In the genomic region with DNA sequence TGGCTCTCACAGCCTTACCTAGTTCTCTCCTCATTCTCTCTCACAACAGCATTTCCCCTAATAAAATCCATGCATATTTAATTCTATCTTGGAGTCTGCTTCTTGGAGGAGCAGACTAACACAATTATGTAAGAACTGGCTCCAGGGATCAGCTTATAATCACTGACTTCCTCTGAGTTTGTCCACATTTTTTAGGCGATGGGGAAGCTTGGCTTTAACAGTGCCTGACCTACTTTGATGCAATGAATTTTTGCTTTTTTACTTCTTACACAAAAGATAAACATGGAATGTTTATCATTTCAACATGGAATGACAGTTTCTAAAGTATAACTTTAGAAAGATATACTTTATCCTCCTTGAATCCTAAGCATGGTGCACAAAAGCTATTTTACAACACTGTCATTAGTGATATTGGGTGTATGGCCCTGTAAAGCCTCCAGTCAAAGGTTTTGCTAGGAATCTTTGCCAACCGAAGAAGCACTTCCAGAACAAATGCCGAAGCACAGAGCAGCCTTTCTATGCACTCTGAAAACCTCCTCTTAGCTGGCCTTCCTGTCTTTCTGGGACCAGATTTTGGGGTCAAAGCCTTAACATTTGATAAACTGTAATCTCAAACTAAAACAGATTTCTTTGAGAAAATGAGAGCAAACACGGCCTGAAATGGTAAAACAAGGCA, we compare ENCODE assay signal across 8 cellular contexts. TPM values are rescaled to one million over a fixed set of nuclear protein-coding genes. Genes with fewer than 3 reads are reported as not detected.
DNase-seq lines count a peak whose midpoint lies in the region; ATAC-seq and TF ChIP-seq lines count a peak whose summit lies in the region.

No MANE protein-coding gene starts in this region.

- POLR2A ChIA-PET in activated CD4-positive, alpha-beta memory T cell treated with anti-CD3 and anti-CD28 coated beads, Interleukin-2, amount 10 ng/mL, durations not matched to agents 7 days and 5 days (lab: Charles Lee): interaction anchor here (0.8 to 1.7 kb wide), 6 partner anchors 22 to 754 kb away, joined by 3 to 7 read pairs (median 4); a partner anchor contains a TSS

- H3K27ac Mint-ChIP-seq in activated CD4-positive, alpha-beta memory T cell treated with anti-CD3 and anti-CD28 coated beads, Interleukin-2, amount 10 ng/mL, durations not matched to agents 7 days and 5 days: no peak overlapping the region

- CTCF ChIA-PET in activated CD4-positive, alpha-beta memory T cell treated with anti-CD3 and anti-CD28 coated beads, Interleukin-2, amount 10 ng/mL, durations not matched to agents 7 days and 5 days (lab: Charles Lee): interaction anchor here (1.0 to 4.9 kb wide), 22 partner anchors 9 to 753 kb away, joined by 3 to 39 read pairs (median 4); a partner anchor contains a TSS

- peak overlapping the region; percentile 76 for H3K4me3 Mint-ChIP-seq in activated CD4-positive, alpha-beta memory T cell treated with anti-CD3 and anti-CD28 coated beads, Interleukin-2, amount 10 ng/mL, durations not matched to agents 7 days and 5 days

- H3K27me3 Mint-ChIP-seq in activated CD4-positive, alpha-beta memory T cell treated with anti-CD3 and anti-CD28 coated beads, Interleukin-2, amount 10 ng/mL, durations not matched to agents 7 days and 5 days: no peaks in the 10 kb centered on the region

- peaks cover 3% of the 10 kb centered on the region for H3K4me1 ChIP-seq in rectal smooth muscle tissue (ENCODE audit: control insufficient read depth, insufficient read depth, low read length)

- H3K36me3 Mint-ChIP-seq in activated CD4-positive, alpha-beta memory T cell treated with anti-CD3 and anti-CD28 coated beads, Interleukin-2, amount 10 ng/mL, durations not matched to agents 7 days and 5 days (ENCODE audit: low read depth): no peaks in the 10 kb centered on the region

- H3K4me3 ChIP-seq in GM06990 (replicated peaks; ENCODE audit: low read depth, low read length) (peak overlapping the region; percentile 63), rectal smooth muscle tissue (ENCODE audit: low read length) (peak overlapping the region; percentile 66)

- peaks cover 21% of the 10 kb centered on the region for H3K4me1 Mint-ChIP-seq in activated CD4-positive, alpha-beta memory T cell treated with anti-CD3 and anti-CD28 coated beads, Interleukin-2, amount 10 ng/mL, durations not matched to agents 7 days and 5 days

- H3K36me3 ChIP-seq in GM06990 (ENCODE audit: control insufficient read depth, insufficient read depth, low read length): no peaks in the 10 kb centered on the region; the same call in 1 of the 2 replicates
- no peaks in the 10 kb centered on the region for H3K36me3 ChIP-seq in rectal smooth muscle tissue (ENCODE audit: control insufficient read depth, insufficient read depth, low read length)

- intact Hi-C loops in left cardiac atrium (cut with DNase I): loop anchor here (5.0 to 10.0 kb wide), 4 partner anchors 477 to 652 kb away; no protein-coding TSS in a partner anchor

- H3K9me3 Mint-ChIP-seq in activated CD4-positive, alpha-beta memory T cell treated with anti-CD3 and anti-CD28 coated beads, Interleukin-2, amount 10 ng/mL, durations not matched to agents 7 days and 5 days: no peaks in the 10 kb centered on the region

- peak overlapping the region; percentile 71 for H3K27ac ChIP-seq in rectal smooth muscle tissue (ENCODE audit: low read depth, low read length)

- DNase-seq in GM06990 (ENCODE audit: extremely low read depth, insufficient read length): no peak
- no peak for DNase-seq in activated CD4-positive, alpha-beta memory T cell treated with anti-CD3 and anti-CD28 coated beads, Interleukin-2, amount 10 ng/mL, durations not matched to agents 7 days and 5 days
- DNase-seq in left cardiac atrium: no peak
- no peak for DNase-seq in stimulated activated CD4-positive, alpha-beta T cell treated with anti-CD3 and anti-CD28 coated beads, Interleukin-1b, Interleukin-23, amount 100 ng/mL, for 48 hours
- no peak for DNase-seq in DMS153 treated with DMSO at 0.1 percent for 48 hours (lab: John Stamatoyannopoulos, UW; ENCODE audit: unreplicated experiment)
- DNase-seq in NCI-H2227 (lab: John Stamatoyannopoulos, UW; ENCODE audit: unreplicated experiment): no peak

- no peaks in the 10 kb centered on the region for H3K27me3 ChIP-seq in GM06990 (replicated peaks; ENCODE audit: control insufficient read depth, insufficient read depth, low read length)
- no peaks in the 10 kb centered on the region for H3K27me3 ChIP-seq in rectal smooth muscle tissue (ENCODE audit: control insufficient read depth, insufficient read depth, low read length)

- ATAC-seq in left cardiac atrium (peak; percentile 31 to 50), GM18519 (IDR thresholded peaks at IDR 0.05; ENCODE audit: low FRiP score, unreplicated experiment) (no peak)

- no peak overlapping the region for H3K9ac ChIP-seq in rectal smooth muscle tissue (ENCODE audit: low read length)

- TF ChIP-seq CTCF in GM06990 (IDR thresholded peaks at IDR 0.05; ENCODE audit: insufficient read depth, low read length, poor library complexity, severe bottlenecking): no peak

RNA-seq across cellular contexts. Expression of a gene that starts 0.8 kb away (rescaled TPM):
- 10 to 100 TPM; 22.5 to 23.6 TPM for total RNA-seq in activated CD4-positive, alpha-beta memory T cell treated with anti-CD3 and anti-CD28 coated beads, Interleukin-2, amount 10 ng/mL, durations not matched to agents 7 days and 5 days
- total RNA-seq in left cardiac atrium: 10 to 100 TPM; 28.0 to 36.7 TPM

RNA-seq across cellular contexts. Expression of a gene that starts 22.3 kb away (rescaled TPM):
- total RNA-seq in activated CD4-positive, alpha-beta memory T cell treated with anti-CD3 and anti-CD28 coated beads, Interleukin-2, amount 10 ng/mL, durations not matched to agents 7 days and 5 days: 10 to 100 TPM; 18.3 to 20.7 TPM
- total RNA-seq in left cardiac atrium: 10 to 100 TPM in 1 of 2 donors, 1 to 10 TPM in 1; 4.9 to 11.5 TPM
